Comparison of ENCODE assay signal across 8 cellular contexts in the genomic region with DNA sequence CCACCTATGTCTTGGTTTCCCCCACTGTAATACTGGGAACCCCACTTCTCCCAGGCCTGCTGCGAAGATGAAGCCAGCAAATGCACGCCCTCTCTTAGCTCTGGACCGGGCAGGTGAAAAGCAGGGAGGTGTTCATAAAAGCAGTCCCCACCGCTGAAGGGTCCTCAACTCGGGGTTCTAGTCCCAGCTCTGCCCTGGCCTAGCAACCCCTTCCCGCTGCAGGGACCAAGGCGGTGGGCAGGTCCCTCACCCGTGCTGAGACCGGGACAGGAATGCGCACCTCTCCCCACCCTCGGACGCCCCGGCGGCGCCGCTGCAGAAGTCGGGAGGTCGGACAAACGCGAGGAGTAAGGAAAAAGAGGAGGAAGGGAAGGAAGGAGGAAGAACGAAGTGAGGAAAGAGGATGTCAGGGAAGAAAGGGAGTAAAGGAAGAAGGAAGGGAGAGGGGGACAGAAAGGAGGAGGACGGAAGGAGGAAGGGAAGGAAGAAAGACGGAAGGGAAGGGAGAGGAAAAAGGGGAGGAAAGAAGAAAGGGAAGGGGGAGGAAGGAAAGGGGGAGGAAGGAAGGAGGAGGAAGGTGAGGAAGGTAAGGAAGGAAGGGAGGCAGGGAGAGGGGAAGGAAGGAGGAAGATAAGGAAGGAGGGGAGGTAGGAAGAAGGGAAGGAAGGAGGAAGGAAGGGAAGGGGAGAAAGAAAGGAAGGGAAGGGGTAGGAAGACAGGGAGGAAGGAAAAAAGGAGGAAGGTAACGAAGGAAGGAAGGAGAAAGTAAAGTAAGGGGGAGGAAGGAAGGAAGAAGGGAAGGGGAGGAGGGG.
A peak's percentile ranks its signal among the peaks of the same experiment; 100 is the strongest.
DNase-seq lines count a peak whose midpoint lies in the region; ATAC-seq and TF ChIP-seq lines count a peak whose summit lies in the region.

No MANE protein-coding gene starts in this region.

- no peaks in the 10 kb centered on the region for H3K36me3 ChIP-seq in OCI-LY3 (replicated peaks; ENCODE audit: low read depth, low read length)

- H3K36me3 Mint-ChIP-seq in effector memory CD8-positive, alpha-beta T cell (ENCODE audit: insufficient read depth): peaks cover 27% of the 10 kb centered on the region
- peaks cover 30% of the 10 kb centered on the region for H3K36me3 Mint-ChIP-seq in nephron progenitor cell (ENCODE audit: low read depth)

- H3K27ac Mint-ChIP-seq in effector memory CD8-positive, alpha-beta T cell: peak overlapping the region; percentile 91 to 93
- peak overlapping the region; percentile 80 for H3K27ac Mint-ChIP-seq in nephron progenitor cell

- no peaks in the 10 kb centered on the region for H3K27me3 ChIP-seq in OCI-LY3 (ENCODE audit: low read depth, low read length)

- no peak overlapping the region for H3K27ac ChIP-seq in OCI-LY3 (ENCODE audit: low read length)

- peaks cover 16% of the 10 kb centered on the region for H3K4me1 ChIP-seq in OCI-LY3 (ENCODE audit: low read length)

- no peak for ATAC-seq in effector memory CD8-positive, alpha-beta T cell (replicated peaks)
- no peak for ATAC-seq in HG02610 (IDR thresholded peaks at IDR 0.05; ENCODE audit: unreplicated experiment)

- peak overlapping the region; percentile 93 for H3K4me3 ChIP-seq in OCI-LY3 (ENCODE audit: low read length)

- no peaks in the 10 kb centered on the region; the same call in 1 of the 2 replicates for H4K20me1 ChIP-seq in OCI-LY3 (ENCODE audit: insufficient read depth, low read length)

- TF ChIP-seq CTCF in OCI-LY3 (IDR thresholded peaks at IDR 0.05; ENCODE audit: low read depth, low read length) (no peak), nephron progenitor cell (IDR thresholded peaks at IDR 0.05) (no peak)

- H2AFZ ChIP-seq in OCI-LY3 (ENCODE audit: low read depth, low read length): no peak overlapping the region

- H3K4me3 Mint-ChIP-seq in effector memory CD8-positive, alpha-beta T cell: peak overlapping the region; percentile 88 to 93
- H3K4me3 Mint-ChIP-seq in nephron progenitor cell: peak overlapping the region; percentile 98

- H3K27me3 Mint-ChIP-seq in effector memory CD8-positive, alpha-beta T cell: no peaks in the 10 kb centered on the region
- peaks cover 3% of the 10 kb centered on the region for H3K27me3 Mint-ChIP-seq in nephron progenitor cell (ENCODE audit: low read depth, poor library complexity)

- H3K9me3 Mint-ChIP-seq in effector memory CD8-positive, alpha-beta T cell: no peaks in the 10 kb centered on the region
- no peaks in the 10 kb centered on the region for H3K9me3 Mint-ChIP-seq in nephron progenitor cell

- peak overlapping the region; percentile 100 for H3K4me2 ChIP-seq in OCI-LY3 (ENCODE audit: low read length)

- DNase-seq in NCI-H1417 (lab: John Stamatoyannopoulos, UW) (peak in 2 of 3 experiments; percentile 29 to 37), NCI-H1417 treated with DMSO at 0.1 percent for 48 hours (lab: John Stamatoyannopoulos, UW) (no peak), nephron progenitor cell (peak; percentile 59), NCI-H524 treated with DMSO at 0.1 percent for 48 hours (lab: John Stamatoyannopoulos, UW) (no peak)
- DNase-seq in effector memory CD8-positive, alpha-beta T cell: no peak
- DNase-seq in stimulated activated CD4-positive, alpha-beta T cell treated with anti-CD3 and anti-CD28 coated beads, Interleukin-4, amount 100 ng/mL, for 24 hours: no peak

- H3K9me3 ChIP-seq in OCI-LY3 (ENCODE audit: insufficient read depth, low read length): no peaks in the 10 kb centered on the region

- peaks cover 37% of the 10 kb centered on the region for H3K79me2 ChIP-seq in OCI-LY3 (ENCODE audit: low read length)

- peak overlapping the region; percentile 79 for H3K9ac ChIP-seq in OCI-LY3 (ENCODE audit: low read length)

- peaks cover 35 to 37% of the 10 kb centered on the region in 2 donors for H3K4me1 Mint-ChIP-seq in effector memory CD8-positive, alpha-beta T cell (ENCODE audit: low read depth in 2 of 2)
- H3K4me1 Mint-ChIP-seq in nephron progenitor cell: peaks cover 35% of the 10 kb centered on the region

Comparison
In these comparisons a context has a peak if more than half of its experiments do, and no peak if none do; other contexts are left out.
1. DNase-seq: peak in NCI-H1417 (2 of 3) and nephron progenitor cell (single experiment); none in NCI-H1417 treated with DMSO at 0.1 percent for 48 hours (single experiment), effector memory CD8-positive, alpha-beta T cell (0 of 3), NCI-H524 treated with DMSO at 0.1 percent for 48 hours (single experiment) and stimulated activated CD4-positive, alpha-beta T cell treated with anti-CD3 and anti-CD28 coated beads, Interleukin-4, amount 100 ng/mL, for 24 hours (single experiment).